In genomic region chr14:99476864-99477263, GRCh38 we compare ENCODE assay signal across 13 cellular contexts. TPM values are rescaled to one million over a fixed set of nuclear protein-coding genes. Genes with fewer than 3 reads are reported as not detected.
DNase-seq lines count a peak whose midpoint lies in the region; ATAC-seq, FAIRE-seq and TF ChIP-seq lines count a peak whose summit lies in the region.
"Had no signal": no experiment of that assay in that cellular context is flagged by ENCODE, and none has a peak within 500 bp of the region (broad histone marks: within the 10 kb centered on the region; RNA-seq: fewer than 3 reads in every experiment).

No MANE protein-coding gene starts in this region.

- no peak overlapping the region for H3K4me3 ChIP-seq in K562
- no peak overlapping the region for H3K4me3 ChIP-seq in mesenchymal stem cell (ENCODE audit: insufficient read depth in 1 of 2, low read depth in 1 of 2, low read length in 2 of 2)
- H3K4me3 ChIP-seq: MG63 had no signal

- in situ Hi-C loops in K562 (cut with MboI) (no loop called here), GM13976 (cut with MboI; ENCODE audit: low sequenced_read_pairs, unreplicated experiment) (no loop called here)

- H3K4me1 Mint-ChIP-seq in HFFc6 (ENCODE audit: low read depth): peaks cover 52% of the 10 kb centered on the region
- H3K4me1 Mint-ChIP-seq in stimulated activated naive B cell treated with anti-CD40 and anti-IgM and Interleukin-4, amounts not matched to agents 10 μg/mL and 1 μg/mL and 100 μg/mL, for 72 hours: peaks cover 24 to 35% of the 10 kb centered on the region in 2 donors

- TF ChIP-seq RAD21 in K562 (CRISPR knock-in tag; conservative IDR thresholded peaks at IDR 0.05 in 1 of 2, IDR thresholded peaks at IDR 0.05 in 1 of 2): no peak

- no peak overlapping the region for H2BK12ac ChIP-seq in mesenchymal stem cell (ENCODE audit: low read length in 2 of 2)

- H2BK15ac ChIP-seq in mesenchymal stem cell (ENCODE audit: low read depth, poor library complexity, severe bottlenecking): no peak overlapping the region

- no peak overlapping the region; the same call in 1 of the 2 replicates for H3K27ac Mint-ChIP-seq in HFFc6
- no peak overlapping the region for H3K27ac Mint-ChIP-seq in stimulated activated naive B cell treated with anti-CD40 and anti-IgM and Interleukin-4, amounts not matched to agents 10 μg/mL and 1 μg/mL and 100 μg/mL, for 72 hours
- H3K27ac Mint-ChIP-seq: activated CD4-positive, alpha-beta T cell treated with anti-CD3 and anti-CD28 coated beads for 36 hours; CD4-positive, CD25-positive, alpha-beta regulatory T cell had no signal

- TF ChIP-seq CTCF in HFFc6 (IDR thresholded peaks at IDR 0.05) (no peak), K562 (IDR thresholded peaks at IDR 0.05 in 2 of 3, conservative IDR thresholded peaks at IDR 0.05 in 1 of 3; ENCODE audit: insufficient read depth in 2 of 3, low read depth in 1 of 3, low read length in 3 of 3) (no peak), GM13976 (IDR thresholded peaks at IDR 0.05; ENCODE audit: borderline replicate concordance, control extremely low read depth, extremely low read depth, insufficient read depth, missing control alignments) (no peak)

- no peak overlapping the region; the same call in 1 of the 2 replicates for H3K4me2 ChIP-seq in K562 (ENCODE audit: insufficient read depth, low read length)
- H3K4me2 ChIP-seq in mesenchymal stem cell (ENCODE audit: low read length, poor library complexity, severe bottlenecking): no peak overlapping the region

- no peak overlapping the region for H3K23ac ChIP-seq in mesenchymal stem cell (ENCODE audit: low read length in 2 of 2)

- peak; percentile 51 for FAIRE-seq in K562 (lab: Jason Lieb, UNC)

- no peaks in the 10 kb centered on the region for H3K27me3 ChIP-seq in K562 (ENCODE audit: control insufficient read depth in 2 of 2, insufficient read depth in 2 of 2, low read length in 2 of 2)
- no peaks in the 10 kb centered on the region for H3K27me3 ChIP-seq in mesenchymal stem cell (ENCODE audit: control insufficient read depth in 1 of 2, insufficient read depth in 1 of 2, low read length in 2 of 2)
- H3K27me3 ChIP-seq: MG63 had no signal

- no peak overlapping the region for H3K18ac ChIP-seq in mesenchymal stem cell (ENCODE audit: low read depth in 1 of 2, low read length in 2 of 2)

- WGBS in K562 (ENCODE audit: insufficient coverage, low coverage, missing lambda C conversion rate): 0% methylated on average over 1 of the region's 1 CpG
- 100% methylated on average over 1 of the region's 1 CpG for WGBS in mesenchymal stem cell

- no peak overlapping the region for H3K27ac ChIP-seq in K562 (ENCODE audit: extremely low read depth, low read depth, low read length)
- H3K27ac ChIP-seq in mesenchymal stem cell (ENCODE audit: low read length, poor library complexity, severe bottlenecking): no peak overlapping the region

- H4K20me1 ChIP-seq in K562 (replicated peaks; ENCODE audit: control insufficient read depth, insufficient read depth, low read length): peaks cover 9% of the 10 kb centered on the region

- H3K14ac ChIP-seq in mesenchymal stem cell (ENCODE audit: low read length in 2 of 2): no peak overlapping the region

- no peak overlapping the region for H2BK120ac ChIP-seq in mesenchymal stem cell (ENCODE audit: low read depth, low read length)

- peaks cover 89% of the 10 kb centered on the region for H3K79me2 ChIP-seq in K562 (ENCODE audit: control insufficient read depth, insufficient read depth, low read length)

- CTCF ChIA-PET in K562 (lab: Yijun Ruan, JAX; ENCODE audit: low intra/inter-chr PET ratio): no interaction called here

- H3K79me1 ChIP-seq in mesenchymal stem cell (replicated peaks; ENCODE audit: low read length, poor library complexity, severe bottlenecking): peaks cover 9% of the 10 kb centered on the region

- TF ChIP-seq EP300 in K562 (IDR thresholded peaks at IDR 0.05; ENCODE audit: low read length): no peak

- H2AFZ ChIP-seq in K562 (ENCODE audit: low read depth, low read length): no peak overlapping the region
- H2AFZ ChIP-seq in mesenchymal stem cell (ENCODE audit: low read depth, low read length): no peak overlapping the region

- no peak overlapping the region for H3K4me3 Mint-ChIP-seq in HFFc6
- H3K4me3 Mint-ChIP-seq in stimulated activated naive B cell treated with anti-CD40 and anti-IgM and Interleukin-4, amounts not matched to agents 10 μg/mL and 1 μg/mL and 100 μg/mL, for 72 hours: no peak overlapping the region
- H3K4me3 Mint-ChIP-seq: activated CD4-positive, alpha-beta T cell treated with anti-CD3 and anti-CD28 coated beads for 36 hours; CD4-positive, CD25-positive, alpha-beta regulatory T cell had no signal

- DNase-seq in HFFc6 (peak; percentile 11), NOMO-1 treated with dmso at 0.1 percent for 144 hours (lab: John Stamatoyannopoulos, UW; ENCODE audit: unreplicated experiment) (peak; percentile 38), K562 (ENCODE audit: extremely low read depth in 1 of 4, low spot score in 3 of 4) (no peak), mesenchymal stem cell (peak; percentile 28), GM13976 (ENCODE audit: low spot score) (no peak)
- DNase-seq in activated CD4-positive, alpha-beta T cell treated with anti-CD3 and anti-CD28 coated beads, Interleukin-2, amount 50 U/mL, for 1 hour: no peak
- DNase-seq in stimulated activated naive B cell treated with anti-CD40 and anti-IgM and Interleukin-4, amounts not matched to agents 10 μg/mL and 1 μg/mL and 100 μg/mL, for 72 hours: no peak
- DNase-seq: activated CD4-positive, alpha-beta T cell treated with anti-CD3 and anti-CD28 coated beads for 36 hours; CD4-positive, CD25-positive, alpha-beta regulatory T cell; cerebellar nuclear complex; DND-41; MG63; stimulated activated CD4-positive, alpha-beta T cell treated with anti-CD3 and anti-CD28 coated beads, Interleukin-4, amount 100 ng/mL, for 24 hours had no signal

- BruUV-seq in K562 (replicated peaks; lab: Mats Ljungman, UMichigan): no TSS peak

- H3K4me1 ChIP-seq in K562 (replicated peaks in 1 of 2; ENCODE audit: control insufficient read depth in 2 of 2, insufficient read depth in 2 of 2, low read length in 2 of 2) (peaks cover 8 to 36% of the 10 kb centered on the region in 2 experiments; a peak in 4 of 5 replicates), mesenchymal stem cell (ENCODE audit: control insufficient read depth, insufficient read depth, low read depth, low read length) (peaks cover 3% of the 10 kb centered on the region)

- POLR2A ChIA-PET in K562 (lab: Yijun Ruan, JAX): interaction anchor here (1.6 to 2.0 kb wide), 2 partner anchors 9 to 10 kb away, joined by 6 to 10 read pairs; no protein-coding TSS in a partner anchor

- no peak for TF ChIP-seq POLR2A in K562 (conservative IDR thresholded peaks at IDR 0.05)

- H2BK5ac ChIP-seq in mesenchymal stem cell (ENCODE audit: low read depth, low read length, poor library complexity, severe bottlenecking): no peak overlapping the region

- H3K27me3 Mint-ChIP-seq in HFFc6 (ENCODE audit: insufficient read depth): peaks cover 7% of the 10 kb centered on the region
- no peaks in the 10 kb centered on the region for H3K27me3 Mint-ChIP-seq in stimulated activated naive B cell treated with anti-CD40 and anti-IgM and Interleukin-4, amounts not matched to agents 10 μg/mL and 1 μg/mL and 100 μg/mL, for 72 hours
- H3K27me3 Mint-ChIP-seq: activated CD4-positive, alpha-beta T cell treated with anti-CD3 and anti-CD28 coated beads for 36 hours had no signal

- H2AK5ac ChIP-seq in mesenchymal stem cell (ENCODE audit: low read length, severe bottlenecking): no peak overlapping the region

- peaks cover 6% of the 10 kb centered on the region; the same call in 1 of the 2 replicates for H3K36me3 Mint-ChIP-seq in HFFc6 (ENCODE audit: low read depth)
- peaks cover 0 to 7% of the 10 kb centered on the region in 2 donors for H3K36me3 Mint-ChIP-seq in stimulated activated naive B cell treated with anti-CD40 and anti-IgM and Interleukin-4, amounts not matched to agents 10 μg/mL and 1 μg/mL and 100 μg/mL, for 72 hours

- no peak overlapping the region for H3K9ac ChIP-seq in K562 (ENCODE audit: insufficient read depth in 1 of 2, low read depth in 2 of 2, low read length in 2 of 2)
- H3K9ac ChIP-seq in mesenchymal stem cell (ENCODE audit: low read length): no peak overlapping the region

- no peak overlapping the region for H4K91ac ChIP-seq in mesenchymal stem cell (ENCODE audit: low read length)

- intact Hi-C loops in K562 (cut with micrococcal nuclease): no loop called here

- H4K8ac ChIP-seq in mesenchymal stem cell (ENCODE audit: low read length): no peak overlapping the region

- H3K9me3 Mint-ChIP-seq in HFFc6: no peaks in the 10 kb centered on the region
- no peaks in the 10 kb centered on the region for H3K9me3 Mint-ChIP-seq in stimulated activated naive B cell treated with anti-CD40 and anti-IgM and Interleukin-4, amounts not matched to agents 10 μg/mL and 1 μg/mL and 100 μg/mL, for 72 hours
- H3K9me3 Mint-ChIP-seq: CD4-positive, CD25-positive, alpha-beta regulatory T cell had no signal

- no peaks in the 10 kb centered on the region for H3K36me3 ChIP-seq in K562 (ENCODE audit: control insufficient read depth, insufficient read depth, low read length)
- peaks cover 0 to 4% of the 10 kb centered on the region in 2 experiments for H3K36me3 ChIP-seq in mesenchymal stem cell (ENCODE audit: control insufficient read depth in 1 of 2, insufficient read depth in 2 of 2, low read depth in 1 of 2, low read length in 2 of 2)
- H3K36me3 ChIP-seq: MG63 had no signal

- H3K9me1 ChIP-seq in K562 (ENCODE audit: control insufficient read depth, insufficient read depth, low read length): no peaks in the 10 kb centered on the region

- H3K9me3 ChIP-seq in K562 (replicated peaks; ENCODE audit: control insufficient read depth, insufficient read depth, low read depth, low read length): no peaks in the 10 kb centered on the region
- no peaks in the 10 kb centered on the region for H3K9me3 ChIP-seq in mesenchymal stem cell (ENCODE audit: control insufficient read depth, low read length)
- H3K9me3 ChIP-seq: MG63 had no signal

- no peak overlapping the region for H3K4ac ChIP-seq in mesenchymal stem cell (ENCODE audit: low read depth in 1 of 2, low read length in 2 of 2)

- no peak for ATAC-seq in K562
- no peak for ATAC-seq in stimulated activated naive B cell treated with anti-CD40 and anti-IgM and Interleukin-4, amounts not matched to agents 10 μg/mL and 1 μg/mL and 100 μg/mL, for 72 hours (replicated peaks)
- ATAC-seq: activated CD4-positive, alpha-beta T cell treated with anti-CD3 and anti-CD28 coated beads for 36 hours had no signal

RNA-seq across cellular contexts. Expression of gene SETD3, which starts 3.8 kb away (rescaled TPM):
- 10 to 100 TPM; 42.1 to 53.9 (median 47.0) TPM for total RNA-seq in HFFc6 (2021; fragmentation: NEBNext Ultra II Directional; extraction: Animal tissue kit (Norgen Biotek cat#: 25700))
- 14.4 and 25.8 TPM in 2 replicates for total RNA-seq in K562 (2011; cell fraction: chromatin; rRNA removed; ENCODE audit: low replicate concordance)
- total RNA-seq in K562 (2011; cell fraction: nucleolus; rRNA removed): 7.0 and 11.2 TPM in 2 replicates
- 14.6 and 22.7 TPM in 2 replicates for total RNA-seq in K562 (2011; cell fraction: nucleoplasm; rRNA removed)
- total RNA-seq in K562 (2014; rRNA removed): 24.4 and 26.5 TPM in 2 replicates
- 35.2 and 43.2 TPM in 2 replicates for total RNA-seq in K562 (2014; rRNA removed; fragmentation: Illumina TruSeq; extraction: Trizol)
- total RNA-seq in K562 (2015; rRNA removed; fragmentation: Illumina TruSeq; extraction: Trizol): 33.5 and 35.9 TPM in 2 replicates
- total RNA-seq in K562 (2021): 32.4 and 36.6 TPM in 2 replicates
- polyA plus RNA-seq in K562 (2011; rRNA removed): 21.2 and 24.6 TPM in 2 replicates
- polyA plus RNA-seq in K562 (2011; cell fraction: cytosol; rRNA removed): 14.1 and 17.8 TPM in 2 replicates
- polyA plus RNA-seq in K562 (2011; cell fraction: nucleus; rRNA removed): 15.3 and 18.5 TPM in 2 replicates
- polyA plus RNA-seq in K562 (2012): 21.7 and 21.9 TPM in 2 replicates
- 29.2 and 33.5 TPM in 2 replicates for polyA plus RNA-seq in K562 (2014; fragmentation: Illumina TruSeq; extraction: Trizol)
- 10 to 100 TPM in 1 of 2 experiments, 1 to 10 TPM in 1; 8.5 to 11.5 TPM for polyA plus RNA-seq in K562 (2014; fragmentation: Nextera tagmentation; extraction: Ambion mirVana)
- polyA plus RNA-seq in K562 (2014; rRNA removed): 23.7 and 24.1 TPM in 2 replicates
- polyA minus RNA-seq in K562 (2011; rRNA and poly(A)+ RNA removed): 33.3 and 39.5 TPM in 2 replicates
- polyA minus RNA-seq in K562 (2011; cell fraction: cytosol; rRNA and poly(A)+ RNA removed): 26.9 and 27.8 TPM in 2 replicates
- polyA minus RNA-seq in K562 (2011; cell fraction: nucleus; rRNA and poly(A)+ RNA removed): 10.8 and 21.7 TPM in 2 replicates
- 32.0 TPM for polyA plus RNA-seq in mesenchymal stem cell (2013, experiment 1 of 2)
- 31.1 TPM for polyA plus RNA-seq in mesenchymal stem cell (2013, experiment 2 of 2)

RNA-seq across cellular contexts. Expression of gene CCNK, which starts 4.3 kb away (rescaled TPM):
- total RNA-seq in HFFc6 (2021; fragmentation: NEBNext Ultra II Directional; extraction: Animal tissue kit (Norgen Biotek cat#: 25700)): 10 to 100 TPM; 74.9 to 93.1 (median 86.4) TPM
- 51.2 and 83.1 TPM in 2 replicates for total RNA-seq in K562 (2011; cell fraction: chromatin; rRNA removed; ENCODE audit: low replicate concordance)
- 21.5 and 32.9 TPM in 2 replicates for total RNA-seq in K562 (2011; cell fraction: nucleolus; rRNA removed)
- 39.8 TPM in 2 replicates for total RNA-seq in K562 (2011; cell fraction: nucleoplasm; rRNA removed)
- total RNA-seq in K562 (2014; rRNA removed) (15.9 and 20.2 TPM in 2 replicates), K562 (2014; rRNA removed; fragmentation: Illumina TruSeq; extraction: Trizol) (9.3 and 10.6 TPM in 2 replicates), K562 (2015; rRNA removed; fragmentation: Illumina TruSeq; extraction: Trizol) (10.1 and 12.9 TPM in 2 replicates), K562 (2021) (54.8 and 63.6 TPM in 2 replicates)
- polyA plus RNA-seq in K562 (2011; rRNA removed) (6.6 and 9.0 TPM in 2 replicates), K562 (2014; fragmentation: Illumina TruSeq; extraction: Trizol) (74.6 and 84.2 TPM in 2 replicates), K562 (2014; fragmentation: Nextera tagmentation; extraction: Ambion mirVana) (10 to 100 TPM in 1 of 2 experiments, 1 to 10 TPM in 1; 5.8 to 16.4 TPM), K562 (2014; rRNA removed) (12.5 and 16.9 TPM in 2 replicates)
- polyA plus RNA-seq in K562 (2011; cell fraction: cytosol; rRNA removed): 6.1 and 11.8 TPM in 2 replicates
- 13.8 and 18.3 TPM in 2 replicates for polyA plus RNA-seq in K562 (2011; cell fraction: nucleus; rRNA removed)
- polyA plus RNA-seq in K562 (2012): 38.8 and 55.9 TPM in 2 replicates
- polyA minus RNA-seq in K562 (2011; rRNA and poly(A)+ RNA removed): 37.8 and 42.2 TPM in 2 replicates
- 22.9 and 44.6 TPM in 2 replicates for polyA minus RNA-seq in K562 (2011; cell fraction: cytosol; rRNA and poly(A)+ RNA removed)
- 16.3 and 31.9 TPM in 2 replicates for polyA minus RNA-seq in K562 (2011; cell fraction: nucleus; rRNA and poly(A)+ RNA removed)
- 60.7 TPM for polyA plus RNA-seq in mesenchymal stem cell (2013, experiment 1 of 2)
- polyA plus RNA-seq in mesenchymal stem cell (2013, experiment 2 of 2): 59.2 TPM

Comparison
In these comparisons a context has a peak if more than half of its experiments do, and no peak if none do; other contexts are left out.
1. DNase-seq: peak in HFFc6 (single experiment), NOMO-1 treated with dmso at 0.1 percent for 144 hours (single experiment) and mesenchymal stem cell (single experiment); none in K562 (0 of 4), activated CD4-positive, alpha-beta T cell treated with anti-CD3 and anti-CD28 coated beads, Interleukin-2, amount 50 U/mL, for 1 hour (single experiment), stimulated activated naive B cell treated with anti-CD40 and anti-IgM and Interleukin-4, amounts not matched to agents 10 μg/mL and 1 μg/mL and 100 μg/mL, for 72 hours (single experiment) and GM13976 (single experiment).